Comparison of ENCODE assay signal across 8 cellular contexts in the genomic region with DNA sequence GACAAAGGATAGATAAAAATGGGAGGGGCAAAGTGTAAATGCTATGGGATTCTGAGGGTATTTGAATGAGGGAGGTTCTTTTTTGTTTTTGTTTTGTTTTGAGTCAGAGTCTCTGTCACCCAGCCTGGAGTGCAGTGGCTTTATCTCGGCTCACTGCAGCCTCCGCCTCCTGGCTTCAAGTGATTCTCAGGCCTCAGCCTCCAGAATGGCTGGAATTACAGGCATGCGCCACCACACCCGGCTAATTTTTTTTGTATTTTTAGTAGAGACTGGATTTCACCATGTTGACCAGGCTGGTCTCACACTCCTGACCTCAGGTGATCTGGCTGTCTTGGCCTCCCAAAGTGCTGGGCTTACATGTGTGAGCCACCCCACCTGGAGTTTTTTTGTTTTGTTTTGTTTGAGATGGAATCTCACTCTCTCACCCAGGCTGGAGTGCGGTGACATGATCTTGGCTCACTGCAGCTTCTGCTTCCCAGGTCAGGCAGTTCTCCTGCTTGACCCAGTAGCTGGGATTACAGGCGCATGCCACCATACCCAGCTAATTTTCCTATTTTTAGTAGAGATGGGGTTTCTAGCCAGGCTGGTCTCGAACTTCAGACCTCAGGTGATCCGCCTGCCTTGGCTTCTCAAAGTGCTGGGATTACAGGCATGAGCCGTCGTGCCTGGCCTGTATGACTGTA. TPM values are rescaled to one million over a fixed set of nuclear protein-coding genes. Genes with fewer than 3 reads are reported as not detected.
A peak's percentile ranks its signal among the peaks of the same experiment; 100 is the strongest.
DNase-seq lines count a peak whose midpoint lies in the region; ATAC-seq and TF ChIP-seq lines count a peak whose summit lies in the region.
"Had no signal": no experiment of that assay in that cellular context is flagged by ENCODE, and none has a peak within 500 bp of the region (broad histone marks: within the 10 kb centered on the region; RNA-seq: fewer than 3 reads in every experiment).

No MANE protein-coding gene starts in this region.

- H3K4me3 ChIP-seq in MG63 (no peak overlapping the region), gastrocnemius medialis (no peak overlapping the region)
- H3K4me3 ChIP-seq: dorsolateral prefrontal cortex had no signal

- H3K4me1 ChIP-seq in gastrocnemius medialis = peaks cover 30 to 32% of the 10 kb centered on the region in 2 donors

- H3K36me3 ChIP-seq in MG63 = peaks cover 7% of the 10 kb centered on the region
- H3K36me3 ChIP-seq in gastrocnemius medialis = peaks cover 0 to 6% of the 10 kb centered on the region in 2 donors

- H3K9me3 ChIP-seq in MG63 (no peaks in the 10 kb centered on the region), gastrocnemius medialis (no peaks in the 10 kb centered on the region)

- H3K27ac ChIP-seq in gastrocnemius medialis = peak overlapping the region; percentile 61 to 77 (median 73)

- intact Hi-C loops in gastrocnemius medialis (cut with DNase I; ENCODE audit: low total_unique reads) = loop anchor here (10.0 kb wide), 1 partner anchor 78 kb away; no protein-coding TSS in a partner anchor

- DNase-seq in MG63 (peak; percentile 67), fibroblast of gingiva (ENCODE audit: low read depth) (peak; percentile 44), gastrocnemius medialis (no peak), KBM-7 (no peak), SKM-1 treated with dmso at 0.1 percent for 144 hours (lab: John Stamatoyannopoulos, UW; ENCODE audit: unreplicated experiment) (no peak), AG08396 (ENCODE audit: low spot score) (no peak)

- in situ Hi-C loops in gastrocnemius medialis (cut with MboI; ENCODE audit: low sequenced_read_pairs in 4 of 4) = no loop called here
- in situ Hi-C loops in KBM-7 (cut with MboI; ENCODE audit: low pct_unique_long_range_greater_than_20kb, low sequenced_read_pairs) = no loop called here

- H3K27me3 ChIP-seq in MG63 (no peaks in the 10 kb centered on the region), gastrocnemius medialis (no peaks in the 10 kb centered on the region)
- H3K27me3 ChIP-seq: dorsolateral prefrontal cortex had no signal

- no peak for TF ChIP-seq CTCF in gastrocnemius medialis (IDR thresholded peaks at IDR 0.05 in 4 of 5, conservative IDR thresholded peaks at IDR 0.05 in 1 of 5)

- no peak for TF ChIP-seq POLR2A in gastrocnemius medialis (IDR thresholded peaks at IDR 0.05)

- ATAC-seq in GM18868 (IDR thresholded peaks at IDR 0.05; ENCODE audit: unreplicated experiment) (peak; percentile 53), gastrocnemius medialis (peak; percentile 32 to 39)

RNA-seq across cellular contexts. Expression of gene UBE2K, which starts 9.0 kb away (rescaled TPM):
- 7.9 and 11.7 TPM in 2 replicates for total RNA-seq in MG63 (2014; rRNA removed; shearing (Covaris generic); ENCODE audit: low replicate concordance)
- 10 to 100 TPM; 28.7 to 38.8 (median 32.1) TPM for total RNA-seq in gastrocnemius medialis

Comparison
In these comparisons a context has a peak if more than half of its experiments do, and no peak if none do; other contexts are left out.
1. DNase-seq: peak in MG63 (single experiment) and fibroblast of gingiva (single experiment); none in gastrocnemius medialis (0 of 2), KBM-7 (single experiment), SKM-1 treated with dmso at 0.1 percent for 144 hours (single experiment) and AG08396 (single experiment).